Comparison of ENCODE assay signal across 8 cellular contexts in genomic region chr2:165793779-165794519, GRCh38. TPM values are rescaled to one million over a fixed set of nuclear protein-coding genes. Genes with fewer than 3 reads are reported as not detected.
A peak's percentile ranks its signal among the peaks of the same experiment; 100 is the strongest.
DNase-seq lines count a peak whose midpoint lies in the region; ATAC-seq and TF ChIP-seq lines count a peak whose summit lies in the region.

GALNT3 (minus strand) TSS chr2:165794247; CDS start chr2:165770700, 23,547 bp downstream.

- no peak within 1 kb of the TSS for H3K27ac ChIP-seq in left ventricle myocardium inferior (replicated peaks)
- H3K27ac ChIP-seq in psoas muscle, result no peak within 1 kb of the TSS

- intact Hi-C loops in left ventricle myocardium inferior (cut with micrococcal nuclease), result no loop called here
- intact Hi-C loops in psoas muscle (cut with DNase I), result no loop called here

- H3K27ac Mint-ChIP-seq in activated naive CD4-positive, alpha-beta T cell treated with anti-CD3 and anti-CD28 coated beads, Interleukin-2, amount 50 U/mL, for 72 hours, result peak within 1 kb of the TSS; percentile 79 to 86

- ATAC-seq in GM18870 (IDR thresholded peaks at IDR 0.05; ENCODE audit: unreplicated experiment) (peak; percentile 8), HG03103 (IDR thresholded peaks at IDR 0.05; ENCODE audit: low read depth, unreplicated experiment) (peak; percentile 23), psoas muscle (peak in 2 of 4 donors; percentile 42 to 51)
- ATAC-seq in activated naive CD4-positive, alpha-beta T cell treated with anti-CD3 and anti-CD28 coated beads, Interleukin-2, amount 50 U/mL, for 72 hours, result peak; percentile 42 to 55

- H3K27me3 ChIP-seq in left ventricle myocardium inferior (ENCODE audit: low read depth), result peaks cover 60% of the 10 kb centered on the region
- H3K27me3 ChIP-seq in psoas muscle (ENCODE audit: insufficient read depth in 3 of 3, low read length in 2 of 3), result peaks cover 0 to 37% (median 14%) of the 10 kb centered on the region in 3 donors

- H3K4me1 ChIP-seq in left ventricle myocardium inferior (peaks cover 19% of the 10 kb centered on the region), psoas muscle (no peaks in the 10 kb centered on the region)

- CTCF ChIA-PET in AG04449 (lab: Yijun Ruan, JAX), result no interaction called here

- H3K36me3 ChIP-seq in left ventricle myocardium inferior (no peaks in the 10 kb centered on the region), psoas muscle (ENCODE audit: insufficient read depth in 1 of 2, low read depth in 1 of 2) (no peaks in the 10 kb centered on the region)

- 1 to 2% (median 1%) methylated on average over 49 to 70 of the region's 70 CpGs for WGBS in psoas muscle, 3 donors

- H3K9me3 ChIP-seq in left ventricle myocardium inferior (replicated peaks) (no peaks in the 10 kb centered on the region), psoas muscle (no peaks in the 10 kb centered on the region)

- peak within 1 kb of the TSS; percentile 59 for H3K4me3 ChIP-seq in AG04449 (ENCODE audit: low read depth, low read length)
- peak within 1 kb of the TSS; percentile 67 for H3K4me3 ChIP-seq in left ventricle myocardium inferior
- H3K4me3 ChIP-seq in psoas muscle, result peak within 1 kb of the TSS; percentile 59

- POLR2A ChIA-PET in AG04449 (lab: Yijun Ruan, JAX), result no interaction called here

- no peak for DNase-seq in AG04449 (ENCODE audit: low read depth, low spot score)
- DNase-seq in NCI-H748 treated with DMSO at 0.1 percent for 48 hours (lab: John Stamatoyannopoulos, UW), result peak; percentile 89
- peak; percentile 30 to 55 for DNase-seq in activated naive CD4-positive, alpha-beta T cell treated with anti-CD3 and anti-CD28 coated beads, Interleukin-2, amount 50 U/mL, for 72 hours (ENCODE audit: low spot score in 2 of 2)
- no peak for DNase-seq in left ventricle myocardium inferior
- peak; percentile 13 to 53 for DNase-seq in psoas muscle
- no peak for DNase-seq in amniotic stem cell (lab: John Stamatoyannopoulos, UW)

- TF ChIP-seq CTCF in AG04449 (IDR thresholded peaks at IDR 0.05; ENCODE audit: insufficient read depth, low read length, missing control alignments), result no peak
- TF ChIP-seq CTCF in left ventricle myocardium inferior (IDR thresholded peaks at IDR 0.05; ENCODE audit: borderline replicate concordance), result no peak
- TF ChIP-seq CTCF in psoas muscle (IDR thresholded peaks at IDR 0.05), result no peak

- no peaks in the 10 kb centered on the region for H3K9me3 Mint-ChIP-seq in activated naive CD4-positive, alpha-beta T cell treated with anti-CD3 and anti-CD28 coated beads, Interleukin-2, amount 50 U/mL, for 72 hours

- H3K36me3 Mint-ChIP-seq in activated naive CD4-positive, alpha-beta T cell treated with anti-CD3 and anti-CD28 coated beads, Interleukin-2, amount 50 U/mL, for 72 hours, result peaks cover 6 to 14% of the 10 kb centered on the region in 2 donors

RNA-seq across cellular contexts. Expression of gene GALNT3, which starts in this region (rescaled TPM):
- total RNA-seq in activated naive CD4-positive, alpha-beta T cell treated with anti-CD3 and anti-CD28 coated beads, Interleukin-2, amount 50 U/mL, for 72 hours, result 1 to 10 TPM; 5.0 to 5.3 TPM
- total RNA-seq in left ventricle myocardium inferior (0.08 TPM), psoas muscle (under 1 TPM in 2 of 4 donors, not detected in 2; 0.69 to 0.99 TPM)
- under 1 TPM; 0.10 to 0.19 (median 0.14) TPM for polyA plus RNA-seq in psoas muscle

Comparison
In these comparisons a context has a peak if more than half of its experiments do, and no peak if none do; other contexts are left out.
1. Peak in DNase-seq and H3K4me3 ChIP-seq in psoas muscle; RNA of the gene not detected or under 1 TPM.
2. DNase-seq: peak in NCI-H748 treated with DMSO at 0.1 percent for 48 hours (single experiment) and activated naive CD4-positive, alpha-beta T cell treated with anti-CD3 and anti-CD28 coated beads, Interleukin-2, amount 50 U/mL, for 72 hours (2 of 2); none in AG04449 (single experiment), left ventricle myocardium inferior (single experiment) and amniotic stem cell (single experiment).
3. Peak in every context shown above with its lines, with median percentiles within 50 percentile points of each other: H3K4me3 ChIP-seq.